8 cellular contexts compared by ENCODE assay signal in genomic region chr3:54122046-54122801, GRCh38. TPM values are rescaled to one million over a fixed set of nuclear protein-coding genes. Genes with fewer than 3 reads are reported as not detected.
DNase-seq lines count a peak whose midpoint lies in the region; ATAC-seq and TF ChIP-seq lines count a peak whose summit lies in the region.

CACNA2D3 (plus strand) TSS chr3:54122552.

- peak; percentile 88 for ATAC-seq in upper lobe of right lung
- ATAC-seq in HG02852 (IDR thresholded peaks at IDR 0.05; ENCODE audit: unreplicated experiment), result no peak
- no peak for ATAC-seq in GM21737 (IDR thresholded peaks at IDR 0.05; ENCODE audit: unreplicated experiment)

- TF ChIP-seq POLR2A in lower leg skin (IDR thresholded peaks at IDR 0.05), result no peak

- H3K9me3 ChIP-seq in ES-I3 (ENCODE audit: control insufficient read depth, insufficient read depth, low read length), result no peaks in the 10 kb centered on the region
- no peaks in the 10 kb centered on the region for H3K9me3 ChIP-seq in upper lobe of right lung

- H3K9ac ChIP-seq in ES-I3 (ENCODE audit: low read depth, low read length), result peak within 1 kb of the TSS; percentile 66

- H3K4me3 Mint-ChIP-seq in chondrocyte (ENCODE audit: unreplicated experiment), result peak within 1 kb of the TSS; percentile 58

- H3K4me1 ChIP-seq in ES-I3 (ENCODE audit: insufficient read depth, low read length) (peaks cover 6% of the 10 kb centered on the region; the same call in 1 of the 2 replicates), upper lobe of right lung (no peaks in the 10 kb centered on the region)

- H3K4me3 ChIP-seq in lower leg skin (ENCODE audit: low read depth, poor library complexity, severe bottlenecking) (peak within 1 kb of the TSS; percentile 18), upper lobe of right lung (peak within 1 kb of the TSS; percentile 58)

- H3K27me3 Mint-ChIP-seq in chondrocyte (ENCODE audit: low read depth), result peaks cover 60% of the 10 kb centered on the region

- DNase-seq in NCI-H1105 (lab: John Stamatoyannopoulos, UW) (peak; percentile 23), chondrocyte (ENCODE audit: low spot score) (no peak), lower leg skin (ENCODE audit: low spot score in 2 of 2) (no peak), upper lobe of right lung (peak; percentile 84)
- no peak for DNase-seq in activated effector memory CD4-positive, alpha-beta T cell treated with anti-CD3 and anti-CD28 coated beads, Interleukin-2, amount 50 U/mL, for 16 hours

- TF ChIP-seq CTCF in chondrocyte (IDR thresholded peaks at IDR 0.05), result no peak
- no peak for TF ChIP-seq CTCF in lower leg skin (IDR thresholded peaks at IDR 0.05)
- no peak for TF ChIP-seq CTCF in upper lobe of right lung (IDR thresholded peaks at IDR 0.05)

- H3K4me1 Mint-ChIP-seq in chondrocyte (ENCODE audit: low read depth), result peaks cover 9% of the 10 kb centered on the region

- intact Hi-C loops in lower leg skin (cut with DNase I; ENCODE audit: low total_unique reads), result no loop called here
- intact Hi-C loops in upper lobe of right lung (cut with DNase I), result no loop called here

- no peak within 1 kb of the TSS for H3K27ac ChIP-seq in upper lobe of right lung

- H3K36me3 ChIP-seq in ES-I3 (ENCODE audit: insufficient read depth, low read length) (no peaks in the 10 kb centered on the region), upper lobe of right lung (no peaks in the 10 kb centered on the region)

- no peaks in the 10 kb centered on the region for H3K36me3 Mint-ChIP-seq in chondrocyte (ENCODE audit: low read depth)

- no peaks in the 10 kb centered on the region for H3K9me3 Mint-ChIP-seq in chondrocyte (ENCODE audit: low read depth)

- peaks cover 31% of the 10 kb centered on the region for H3K27me3 ChIP-seq in upper lobe of right lung

- WGBS in lower leg skin, 2 donors, result 0 to 1% methylated on average over 35 to 58 of the region's 109 CpGs

- H3K27ac Mint-ChIP-seq in chondrocyte (ENCODE audit: unreplicated experiment), result no peak within 1 kb of the TSS

RNA-seq across cellular contexts. Expression of gene CACNA2D3, which starts in this region (rescaled TPM):
- total RNA-seq in chondrocyte (not detected in 3 replicates), lower leg skin (1 to 10 TPM in 2 of 4 donors, under 1 TPM in 2; 0.27 to 1.5 (median 0.79) TPM), upper lobe of right lung (7.3 TPM)

Comparison
In these comparisons a context has a peak if more than half of its experiments do, and no peak if none do; other contexts are left out.
1. DNase-seq: peak in NCI-H1105 (single experiment) and upper lobe of right lung (single experiment); none in chondrocyte (single experiment), lower leg skin (0 of 2) and activated effector memory CD4-positive, alpha-beta T cell treated with anti-CD3 and anti-CD28 coated beads, Interleukin-2, amount 50 U/mL, for 16 hours (single experiment).